13 cellular contexts compared by ENCODE assay signal in the genomic region with DNA sequence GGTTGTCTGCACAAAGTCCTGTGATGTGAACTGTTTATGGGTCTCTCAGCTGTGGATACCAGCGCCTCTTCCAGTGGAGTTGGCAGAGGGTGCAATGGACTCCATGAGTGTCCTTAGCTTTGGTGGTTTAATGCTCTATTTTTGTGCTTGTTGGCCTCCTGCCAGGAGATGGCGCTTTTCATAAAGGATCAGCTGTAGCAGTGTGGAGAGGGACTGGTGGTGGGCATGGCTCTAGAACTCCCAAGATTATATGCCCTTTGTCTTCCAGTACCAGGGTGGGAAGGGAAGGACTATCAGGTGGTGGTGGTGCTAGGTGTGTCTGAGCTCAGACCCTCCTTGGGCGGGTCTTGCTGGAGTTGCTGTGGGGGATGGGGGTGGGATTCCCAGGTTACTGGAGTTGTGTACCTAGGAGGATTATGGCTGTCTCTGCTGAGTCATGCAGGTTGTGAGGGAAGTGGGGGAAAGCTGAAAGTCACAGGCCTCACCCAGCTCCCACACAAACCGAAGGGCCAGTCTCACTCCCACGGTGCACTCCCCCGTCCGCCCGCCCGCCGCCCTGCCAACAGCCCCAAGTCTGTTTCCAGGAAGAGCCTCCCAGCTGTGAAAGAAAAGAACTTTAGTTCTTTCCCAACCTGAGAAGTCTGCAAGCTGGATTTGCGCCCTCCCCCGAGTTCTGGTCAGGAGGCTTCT.
DNase-seq lines count a peak whose midpoint lies in the region; ATAC-seq, FAIRE-seq and TF ChIP-seq lines count a peak whose summit lies in the region.
"Had no signal": no experiment of that assay in that cellular context is flagged by ENCODE, and none has a peak within 500 bp of the region (broad histone marks: within the 10 kb centered on the region; RNA-seq: fewer than 3 reads in every experiment).

No MANE protein-coding gene starts in this region.

- TF ChIP-seq POLR2A in K562 (conservative IDR thresholded peaks at IDR 0.05): no peak

- no peaks in the 10 kb centered on the region for H4K20me1 ChIP-seq in K562 (replicated peaks; ENCODE audit: control insufficient read depth, insufficient read depth, low read length)

- peak; percentile 54 for FAIRE-seq in K562 (lab: Jason Lieb, UNC)

- BruUV-seq in A673 (replicated peaks; lab: Mats Ljungman, UMichigan) (no TSS peak), Caco-2 (replicated peaks; lab: Mats Ljungman, UMichigan) (no TSS peak), K562 (replicated peaks; lab: Mats Ljungman, UMichigan) (no TSS peak)

- H3K27me3 ChIP-seq in A673 (replicated peaks; ENCODE audit: insufficient read depth, low read depth, low read length, poor library complexity) (peaks cover 9% of the 10 kb centered on the region), Caco-2 (replicated peaks; ENCODE audit: control insufficient read depth, insufficient read depth, low read length) (no peaks in the 10 kb centered on the region), K562 (ENCODE audit: control insufficient read depth in 2 of 2, insufficient read depth in 2 of 2, low read length in 2 of 2) (peaks cover 0 to 5% of the 10 kb centered on the region in 2 experiments; a peak in 1 of 5 replicates)

- ATAC-seq in K562: peak; percentile 88
- ATAC-seq in GM18907 (IDR thresholded peaks at IDR 0.05; ENCODE audit: unreplicated experiment): no peak
- ATAC-seq in left ventricle myocardium superior: no peak
- ATAC-seq: naive thymus-derived CD8-positive, alpha-beta T cell had no signal

- DNase-seq in A673 (ENCODE audit: low spot score) (peak; percentile 48), Caco-2 (peak; percentile 28 to 54), MV-4-11 (lab: John Stamatoyannopoulos, UW) (peak; percentile 39), K562 (ENCODE audit: extremely low read depth in 1 of 4, low spot score in 3 of 4) (peak; percentile 24 to 68 (median 36)), hippocampal formation (lab: John Stamatoyannopoulos, UW) (no peak), mucosa of gallbladder (ENCODE audit: low spot score) (no peak), left ventricle myocardium superior (no peak)
- DNase-seq: dorsolateral prefrontal cortex; naive thymus-derived CD8-positive, alpha-beta T cell; stimulated activated CD4-positive, alpha-beta T cell treated with anti-CD3 and anti-CD28 coated beads, Interleukin-4, amount 100 ng/mL, for 4 hours had no signal

- in situ Hi-C loops in K562 (cut with MboI): no loop called here

- H3K4me1 ChIP-seq in A673 (ENCODE audit: insufficient read depth, low read length, poor library complexity, severe bottlenecking) (no peaks in the 10 kb centered on the region), Caco-2 (peaks cover 12% of the 10 kb centered on the region), K562 (replicated peaks in 1 of 2; ENCODE audit: control insufficient read depth in 2 of 2, insufficient read depth in 2 of 2, low read length in 2 of 2) (peaks cover 8 to 10% of the 10 kb centered on the region in 2 experiments)

- peak in 1 of 2 experiments; percentile 32; a peak in 2 of 4 replicates for TF ChIP-seq RAD21 in K562 (CRISPR knock-in tag; conservative IDR thresholded peaks at IDR 0.05 in 1 of 2, IDR thresholded peaks at IDR 0.05 in 1 of 2)

- no peak for TF ChIP-seq EP300 in K562 (IDR thresholded peaks at IDR 0.05; ENCODE audit: low read length)

- peaks cover 10% of the 10 kb centered on the region for H3K9me3 Mint-ChIP-seq in Caco-2 (ENCODE audit: unreplicated experiment)
- H3K9me3 Mint-ChIP-seq: activated naive CD4-positive, alpha-beta T cell treated with anti-CD3 and anti-CD28 coated beads, Interleukin-2, amount 50 U/mL, for 24 hours had no signal

- H3K9me1 ChIP-seq in K562 (ENCODE audit: control insufficient read depth, insufficient read depth, low read length): no peaks in the 10 kb centered on the region

- POLR2A ChIA-PET in A673 (lab: Charles Lee; ENCODE audit: low non-redundant PET): no interaction called here
- POLR2A ChIA-PET in Caco-2 (lab: Charles Lee): interaction anchor here (0.6 kb wide), 1 partner anchor 9 kb away, joined by 4 read pairs; no protein-coding TSS in a partner anchor
- POLR2A ChIA-PET in K562 (lab: Yijun Ruan, JAX): interaction anchor here (0.5 to 0.9 kb wide), 2 partner anchors 21 to 65 kb away, joined by 4 read pairs; no protein-coding TSS in a partner anchor

- intact Hi-C loops in A673 (cut with micrococcal nuclease; ENCODE audit: unreplicated experiment) (loop anchor here (1.0 kb wide), 1 partner anchor 21 kb away; no protein-coding TSS in a partner anchor), Caco-2 (cut with micrococcal nuclease; ENCODE audit: unreplicated experiment) (no loop called here), K562 (cut with micrococcal nuclease) (loop anchor here (10.0 kb wide), 1 partner anchor 75 kb away; no protein-coding TSS in a partner anchor), left ventricle myocardium superior (cut with micrococcal nuclease) (no loop called here)

- no peaks in the 10 kb centered on the region for H3K79me2 ChIP-seq in K562 (ENCODE audit: control insufficient read depth, insufficient read depth, low read length)

- peaks cover 9% of the 10 kb centered on the region for H3K27me3 Mint-ChIP-seq in Caco-2 (ENCODE audit: insufficient read depth, unreplicated experiment)

- H3K36me3 Mint-ChIP-seq in Caco-2 (ENCODE audit: insufficient read depth, unreplicated experiment): no peaks in the 10 kb centered on the region
- H3K36me3 Mint-ChIP-seq: naive thymus-derived CD8-positive, alpha-beta T cell had no signal

- H3K9ac ChIP-seq in K562 (ENCODE audit: insufficient read depth in 1 of 2, low read depth in 2 of 2, low read length in 2 of 2): no peak overlapping the region

- H3K4me1 Mint-ChIP-seq in Caco-2 (ENCODE audit: low read depth, unreplicated experiment): no peaks in the 10 kb centered on the region
- H3K4me1 Mint-ChIP-seq: activated naive CD4-positive, alpha-beta T cell treated with anti-CD3 and anti-CD28 coated beads, Interleukin-2, amount 50 U/mL, for 24 hours; naive thymus-derived CD8-positive, alpha-beta T cell had no signal

- peak overlapping the region; percentile 87 for H2AFZ ChIP-seq in K562 (ENCODE audit: low read depth, low read length)

- peak overlapping the region; percentile 26 for H3K4me2 ChIP-seq in K562 (ENCODE audit: insufficient read depth, low read length)

- no peaks in the 10 kb centered on the region for H3K36me3 ChIP-seq in A673 (ENCODE audit: insufficient read depth, low read length, poor library complexity, severe bottlenecking)
- no peaks in the 10 kb centered on the region for H3K36me3 ChIP-seq in Caco-2 (ENCODE audit: control insufficient read depth, insufficient read depth, low read length)
- no peaks in the 10 kb centered on the region for H3K36me3 ChIP-seq in K562 (ENCODE audit: control insufficient read depth, insufficient read depth, low read length)
- H3K36me3 ChIP-seq: thoracic aorta had no signal

- H3K4me3 ChIP-seq in A673 (ENCODE audit: low read depth, low read length, poor library complexity, severe bottlenecking) (no peak overlapping the region), Caco-2 (ENCODE audit: low read depth, low read length) (no peak overlapping the region), K562 (no peak overlapping the region)
- H3K4me3 ChIP-seq: dorsolateral prefrontal cortex, thoracic aorta had no signal

- H3K9me3 ChIP-seq in A673 (ENCODE audit: low read depth, low read length, poor library complexity, severe bottlenecking) (no peaks in the 10 kb centered on the region), Caco-2 (peaks cover 5% of the 10 kb centered on the region; the same call in 1 of the 2 replicates), K562 (replicated peaks; ENCODE audit: control insufficient read depth, insufficient read depth, low read depth, low read length) (no peaks in the 10 kb centered on the region)

- H3K27ac ChIP-seq in A673 (ENCODE audit: low read depth, low read length, poor library complexity, severe bottlenecking) (no peak overlapping the region), K562 (ENCODE audit: extremely low read depth, low read depth, low read length) (peak overlapping the region; percentile 64; the same call in 2 of the 3 replicates)
- H3K27ac ChIP-seq: dorsolateral prefrontal cortex, thoracic aorta had no signal

- 6% methylated on average over 12 of the region's 12 CpGs for WGBS in K562 (ENCODE audit: insufficient coverage, low coverage, missing lambda C conversion rate)

- TF ChIP-seq CTCF in A673 (conservative IDR thresholded peaks at IDR 0.05; ENCODE audit: low read depth, low read length) (peak; percentile 35; the same call in 1 of the 2 replicates), Caco-2 (IDR thresholded peaks at IDR 0.05; ENCODE audit: insufficient read depth in 1 of 2, low read depth in 1 of 2, low read length in 1 of 2, severe bottlenecking in 1 of 2, unreplicated experiment in 1 of 2) (no peak), K562 (IDR thresholded peaks at IDR 0.05 in 2 of 3, conservative IDR thresholded peaks at IDR 0.05 in 1 of 3; ENCODE audit: insufficient read depth in 2 of 3, low read depth in 1 of 3, low read length in 3 of 3) (peak; percentile 36 to 43 (median 38))

- CTCF ChIA-PET in A673 (lab: Charles Lee): no interaction called here
- CTCF ChIA-PET in Caco-2 (lab: Charles Lee): interaction anchor here (0.5 to 1.3 kb wide), 4 partner anchors 13 to 864 kb away, joined by 3 to 4 read pairs (median 4); no protein-coding TSS in a partner anchor
- CTCF ChIA-PET in K562 (lab: Yijun Ruan, JAX; ENCODE audit: low intra/inter-chr PET ratio): no interaction called here

- no peak overlapping the region for H3K4me3 Mint-ChIP-seq in Caco-2 (ENCODE audit: unreplicated experiment)
- H3K4me3 Mint-ChIP-seq: activated naive CD4-positive, alpha-beta T cell treated with anti-CD3 and anti-CD28 coated beads, Interleukin-2, amount 50 U/mL, for 24 hours; naive thymus-derived CD8-positive, alpha-beta T cell had no signal

- peak overlapping the region; percentile 27 for H3K27ac Mint-ChIP-seq in Caco-2 (ENCODE audit: unreplicated experiment)
- H3K27ac Mint-ChIP-seq: activated naive CD4-positive, alpha-beta T cell treated with anti-CD3 and anti-CD28 coated beads, Interleukin-2, amount 50 U/mL, for 24 hours had no signal

TF ChIP-seq in K562, 482 proteins besides CTCF, POLR2A, EP300 and RAD21 (continues in another document):
- no peak for TF ChIP-seq PCBP2 (IDR thresholded peaks at IDR 0.05; ENCODE audit: low read depth, low read length, poor library complexity, severe bottlenecking)
- no peak for TF ChIP-seq GABPB2 (CRISPR knock-in tag; conservative IDR thresholded peaks at IDR 0.05)
- TF ChIP-seq DACH1 (IDR thresholded peaks at IDR 0.05; ENCODE audit: partially characterized antibody): no peak
- no peak for TF ChIP-seq ZNF764 (CRISPR knock-in tag; IDR thresholded peaks at IDR 0.05; ENCODE audit: low read depth)
- no peak for TF ChIP-seq BRCA1 (IDR thresholded peaks at IDR 0.05)
- no peak for TF ChIP-seq BRCA1 (CRISPR knock-in tag; IDR thresholded peaks at IDR 0.05)

Comparison
In these comparisons a context has a peak if more than half of its experiments do, and no peak if none do; other contexts are left out.
1. DNase-seq: peak in A673 (single experiment), Caco-2 (2 of 2), MV-4-11 (single experiment) and K562 (4 of 4); none in hippocampal formation (0 of 2), mucosa of gallbladder (single experiment) and left ventricle myocardium superior (single experiment).
2. CTCF ChIP-seq: peak in A673 (single experiment) and K562 (3 of 3); none in Caco-2 (0 of 2).
3. intact Hi-C loops: an anchor here in A673 (1.0 kb wide) and K562 (10.0 kb wide); none called in Caco-2 and left ventricle myocardium superior.